Comparison of ENCODE assay signal across 1 cellular context in the genomic region with DNA sequence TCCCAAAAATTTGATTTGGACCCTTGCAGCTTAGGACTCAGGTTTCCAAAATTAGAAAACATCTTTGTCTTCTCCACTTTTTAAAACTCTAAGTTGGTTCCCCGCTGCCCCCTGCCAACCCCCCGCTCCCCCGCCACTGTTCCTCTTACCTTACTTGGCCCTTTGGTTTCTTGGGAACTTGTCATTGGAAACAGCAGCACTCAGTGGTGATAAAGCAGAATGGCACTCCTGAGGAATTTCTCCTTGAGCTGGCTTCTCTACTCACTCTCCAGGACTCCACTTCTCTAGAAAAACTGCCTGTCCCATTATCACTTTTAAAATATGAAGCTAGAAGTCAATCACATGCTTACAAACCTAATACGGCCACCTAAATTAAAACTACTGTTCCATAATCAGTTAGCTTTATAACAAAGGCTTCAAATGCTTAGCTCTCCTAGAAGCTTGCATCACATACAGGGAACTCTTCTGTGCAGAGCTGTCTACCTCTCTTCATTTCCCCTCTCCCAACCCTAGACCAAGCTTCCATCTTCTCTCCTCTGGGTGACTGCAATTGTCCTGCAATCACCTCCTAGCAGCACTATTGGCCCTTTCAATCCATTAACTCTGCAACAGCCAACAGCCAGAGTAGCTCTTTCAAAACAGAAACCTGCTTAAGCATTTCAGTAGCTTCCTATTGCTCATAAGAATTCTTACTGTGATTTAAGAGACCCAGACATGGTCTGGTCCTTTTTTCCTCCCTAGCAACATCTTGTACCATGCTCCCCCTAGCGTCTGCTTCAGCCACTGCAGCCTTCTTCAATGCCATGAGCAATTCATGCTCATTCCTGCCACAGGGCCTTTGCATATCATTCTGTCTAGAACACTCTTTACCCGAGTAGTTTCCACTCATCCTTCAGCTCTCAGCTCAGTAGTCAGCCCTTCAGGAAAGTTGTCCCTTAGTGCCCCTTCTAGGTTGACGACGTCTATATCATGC.
TF ChIP-seq lines count a peak whose summit lies in the region.

No MANE protein-coding gene starts in this region.

TF ChIP-seq in GM23338, 12 proteins besides CTCF, POLR2A, EP300 and RAD21 (continued from another document):
- TF ChIP-seq EZH2 (IDR thresholded peaks at IDR 0.05; ENCODE audit: low read depth, unreplicated experiment) (no peak), EZH2phosphoT487 (IDR thresholded peaks at IDR 0.05; ENCODE audit: unreplicated experiment) (no peak), STAT1 (IDR thresholded peaks at IDR 0.05; ENCODE audit: unreplicated experiment) (no peak)
- TF ChIP-seq, protein P1, sequence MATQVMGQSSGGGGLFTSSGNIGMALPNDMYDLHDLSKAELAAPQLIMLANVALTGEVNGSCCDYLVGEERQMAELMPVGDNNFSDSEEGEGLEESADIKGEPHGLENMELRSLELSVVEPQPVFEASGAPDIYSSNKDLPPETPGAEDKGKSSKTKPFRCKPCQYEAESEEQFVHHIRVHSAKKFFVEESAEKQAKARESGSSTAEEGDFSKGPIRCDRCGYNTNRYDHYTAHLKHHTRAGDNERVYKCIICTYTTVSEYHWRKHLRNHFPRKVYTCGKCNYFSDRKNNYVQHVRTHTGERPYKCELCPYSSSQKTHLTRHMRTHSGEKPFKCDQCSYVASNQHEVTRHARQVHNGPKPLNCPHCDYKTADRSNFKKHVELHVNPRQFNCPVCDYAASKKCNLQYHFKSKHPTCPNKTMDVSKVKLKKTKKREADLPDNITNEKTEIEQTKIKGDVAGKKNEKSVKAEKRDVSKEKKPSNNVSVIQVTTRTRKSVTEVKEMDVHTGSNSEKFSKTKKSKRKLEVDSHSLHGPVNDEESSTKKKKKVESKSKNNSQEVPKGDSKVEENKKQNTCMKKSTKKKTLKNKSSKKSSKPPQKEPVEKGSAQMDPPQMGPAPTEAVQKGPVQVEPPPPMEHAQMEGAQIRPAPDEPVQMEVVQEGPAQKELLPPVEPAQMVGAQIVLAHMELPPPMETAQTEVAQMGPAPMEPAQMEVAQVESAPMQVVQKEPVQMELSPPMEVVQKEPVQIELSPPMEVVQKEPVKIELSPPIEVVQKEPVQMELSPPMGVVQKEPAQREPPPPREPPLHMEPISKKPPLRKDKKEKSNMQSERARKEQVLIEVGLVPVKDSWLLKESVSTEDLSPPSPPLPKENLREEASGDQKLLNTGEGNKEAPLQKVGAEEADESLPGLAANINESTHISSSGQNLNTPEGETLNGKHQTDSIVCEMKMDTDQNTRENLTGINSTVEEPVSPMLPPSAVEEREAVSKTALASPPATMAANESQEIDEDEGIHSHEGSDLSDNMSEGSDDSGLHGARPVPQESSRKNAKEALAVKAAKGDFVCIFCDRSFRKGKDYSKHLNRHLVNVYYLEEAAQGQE (IDR thresholded peaks at IDR 0.05; ENCODE audit: unreplicated experiment), result no peak
